ENCODE assay signal across 12 cellular contexts in genomic region chr19:372306-372890, GRCh38. TPM values are rescaled to one million over a fixed set of nuclear protein-coding genes. Genes with fewer than 3 reads are reported as not detected.
DNase-seq lines count a peak whose midpoint lies in the region; ATAC-seq and TF ChIP-seq lines count a peak whose summit lies in the region.
"Had no signal": no experiment of that assay in that cellular context is flagged by ENCODE, and none has a peak within 500 bp of the region (broad histone marks: within the 10 kb centered on the region; RNA-seq: fewer than 3 reads in every experiment).

No MANE protein-coding gene starts in this region.

- peaks cover 0 to 5% (median 0%) of the 10 kb centered on the region in 5 experiments for H3K9me3 Mint-ChIP-seq in brain
- H3K9me3 Mint-ChIP-seq: neural crest cell had no signal

- no peaks in the 10 kb centered on the region for H3K36me3 Mint-ChIP-seq in brain

- H3K27ac Mint-ChIP-seq in brain: peak overlapping the region; percentile 24 to 92 (median 73)

- H3K9me2 ChIP-seq in hepatocyte (replicated peaks; ENCODE audit: insufficient read depth): no peaks in the 10 kb centered on the region

- no peaks in the 10 kb centered on the region for H3K9me3 ChIP-seq in hepatocyte (ENCODE audit: low read depth)

- H3K79me2 ChIP-seq in hepatocyte: no peaks in the 10 kb centered on the region

- no peaks in the 10 kb centered on the region for H3K4me1 ChIP-seq in hepatocyte (ENCODE audit: insufficient read depth)
- H3K4me1 ChIP-seq: BLaER1 treated with 17β-estradiol and CSF1 and Interleukin-3, amounts not matched to agents 10 nM and 100 nM had no signal

- DNase-seq in A172 (ENCODE audit: low spot score): peak; percentile 70
- DNase-seq in HFF-Myc (ENCODE audit: extremely low read depth, low read depth): peak; percentile 59
- DNase-seq in hepatocyte (ENCODE audit: low spot score): peak; percentile 57
- no peak for DNase-seq in HuH-7 (ENCODE audit: low spot score)
- DNase-seq in activated naive CD4-positive, alpha-beta T cell treated with Interleukin-2 at 50 U/mL for 16 hours: no peak
- no peak for DNase-seq in SKM-1 treated with dmso at 0.1 percent for 144 hours (lab: John Stamatoyannopoulos, UW; ENCODE audit: unreplicated experiment)
- DNase-seq: cerebellar nuclear complex, NCI-H345 had no signal

- 73% methylated on average over 14 of the region's 14 CpGs for WGBS in hepatocyte (ENCODE audit: low lambda C conversion rate, missing lambda C conversion rate)

- H3K4me1 Mint-ChIP-seq in brain: peaks cover 27% of the 10 kb centered on the region

- no peak overlapping the region for H2AFZ ChIP-seq in hepatocyte

- ATAC-seq in HG02870 (IDR thresholded peaks at IDR 0.05; ENCODE audit: unreplicated experiment): no peak

- H3K27ac ChIP-seq in hepatocyte: no peak overlapping the region
- H3K27ac ChIP-seq: BLaER1 treated with 17β-estradiol and CSF1 and Interleukin-3, amounts not matched to agents 10 nM and 100 nM had no signal

- H3K36me3 ChIP-seq in hepatocyte (replicated peaks; ENCODE audit: insufficient read depth, low read depth): no peaks in the 10 kb centered on the region
- H3K36me3 ChIP-seq: BLaER1 treated with 17β-estradiol and CSF1 and Interleukin-3, amounts not matched to agents 10 nM and 100 nM had no signal

- H3K4me2 ChIP-seq in hepatocyte: no peak overlapping the region
- H3K4me2 ChIP-seq: BLaER1 treated with 17β-estradiol and CSF1 and Interleukin-3, amounts not matched to agents 10 nM and 100 nM had no signal

- H3K4me3 Mint-ChIP-seq in brain: peak overlapping the region in 1 of 5 experiments; percentile 8
- H3K4me3 Mint-ChIP-seq: neural crest cell had no signal

- H3K27me3 Mint-ChIP-seq in brain: peaks cover 5% of the 10 kb centered on the region

- TF ChIP-seq CTCF in HFF-Myc (IDR thresholded peaks at IDR 0.05; ENCODE audit: low read depth, low read length, missing control alignments) (no peak), brain (conservative IDR thresholded peaks at IDR 0.05) (no peak), hepatocyte (IDR thresholded peaks at IDR 0.05; ENCODE audit: poor library complexity) (no peak)

- peaks cover 4% of the 10 kb centered on the region for H3K27me3 ChIP-seq in hepatocyte
- H3K27me3 ChIP-seq: BLaER1 treated with 17β-estradiol and CSF1 and Interleukin-3, amounts not matched to agents 10 nM and 100 nM had no signal

- no peak overlapping the region for H3K4me3 ChIP-seq in HFF-Myc (replicated peaks; ENCODE audit: low read depth, low read length)
- H3K4me3 ChIP-seq in hepatocyte: no peak overlapping the region
- H3K4me3 ChIP-seq: BLaER1 treated with 17β-estradiol and CSF1 and Interleukin-3, amounts not matched to agents 10 nM and 100 nM had no signal

- no peaks in the 10 kb centered on the region for H4K20me1 ChIP-seq in hepatocyte (ENCODE audit: insufficient read depth, poor library complexity, severe bottlenecking)
- H4K20me1 ChIP-seq: BLaER1 treated with 17β-estradiol and CSF1 and Interleukin-3, amounts not matched to agents 10 nM and 100 nM had no signal

RNA-seq across cellular contexts. Expression of gene MIER2, which starts 27.8 kb away (rescaled TPM):
- total RNA-seq in A172 (2014; rRNA removed; shearing (Covaris generic)): 11.9 and 23.2 TPM in 2 replicates
- polyA plus RNA-seq in brain (ENCODE audit: insufficient read depth, low read depth, low replicate concordance) (35.0 TPM), hepatocyte (46.6 and 47.3 TPM in 2 replicates)
- 8.4 and 9.9 TPM in 2 replicates for total RNA-seq in hepatocyte

RNA-seq across cellular contexts. Expression of gene C2CD4C, which starts 36.5 kb away (rescaled TPM):
- 8.8 and 12.2 TPM in 2 replicates for total RNA-seq in A172 (2014; rRNA removed; shearing (Covaris generic))
- polyA plus RNA-seq in brain (ENCODE audit: insufficient read depth, low read depth, low replicate concordance) (24.7 TPM), hepatocyte (2.7 and 4.6 TPM in 2 replicates)
- 1.9 and 3.4 TPM in 2 replicates for total RNA-seq in hepatocyte

Comparison
In these comparisons a context has a peak if more than half of its experiments do, and no peak if none do; other contexts are left out.
1. DNase-seq: peak in A172 (single experiment), HFF-Myc (single experiment) and hepatocyte (single experiment); none in HuH-7 (single experiment), activated naive CD4-positive, alpha-beta T cell treated with Interleukin-2 at 50 U/mL for 16 hours (single experiment) and SKM-1 treated with dmso at 0.1 percent for 144 hours (single experiment).